ENCODE assay signal across 8 cellular contexts in genomic region chr16:30903002-30903401, GRCh38. TPM values are rescaled to one million over a fixed set of nuclear protein-coding genes. Genes with fewer than 3 reads are reported as not detected.
DNase-seq lines count a peak whose midpoint lies in the region; FAIRE-seq and TF ChIP-seq lines count a peak whose summit lies in the region.

No MANE protein-coding gene starts in this region.

- H3K23ac ChIP-seq in mesendoderm (ENCODE audit: low read length): no peak overlapping the region

- peak overlapping the region; percentile 12 for H2BK5ac ChIP-seq in mesendoderm (ENCODE audit: low read length)

- intact Hi-C loops in activated naive CD4-positive, alpha-beta T cell treated with anti-CD3 and anti-CD28 coated beads for 36 hours (cut with micrococcal nuclease): loop anchor here (2.0 kb wide), 1 partner anchor 28 kb away; no protein-coding TSS in a partner anchor

- no peak overlapping the region for H4K8ac ChIP-seq in mesendoderm (ENCODE audit: low read depth, low read length)

- no peaks in the 10 kb centered on the region for H3K27me3 Mint-ChIP-seq in activated naive CD4-positive, alpha-beta T cell treated with anti-CD3 and anti-CD28 coated beads for 36 hours (ENCODE audit: low read depth)
- no peaks in the 10 kb centered on the region for H3K27me3 Mint-ChIP-seq in activated naive CD8-positive, alpha-beta T cell
- no peaks in the 10 kb centered on the region for H3K27me3 Mint-ChIP-seq in type B pancreatic cell

- TF ChIP-seq CTCF in type B pancreatic cell (conservative IDR thresholded peaks at IDR 0.05): no peak

- H2BK15ac ChIP-seq in mesendoderm (replicated peaks; ENCODE audit: low read depth): no peak overlapping the region

- peak; percentile 37 for DNase-seq in activated naive CD4-positive, alpha-beta T cell treated with anti-CD3 and anti-CD28 coated beads for 36 hours
- DNase-seq in activated naive CD4-positive, alpha-beta T cell (lab: John Stamatoyannopoulos, UW): no peak
- peak; percentile 56 for DNase-seq in mesendoderm
- no peak for DNase-seq in type B pancreatic cell (ENCODE audit: extremely low spot score, unreplicated experiment)
- DNase-seq in urothelium cell line (ENCODE audit: low spot score): no peak
- DNase-seq in DMS 273 treated with DMSO at 0.1 percent for 48 hours (lab: John Stamatoyannopoulos, UW): no peak
- DNase-seq in GDM1 (lab: John Stamatoyannopoulos, UW): no peak

- H3K4ac ChIP-seq in mesendoderm (ENCODE audit: low read depth, low read length): peak overlapping the region; percentile 37

- H3K9ac ChIP-seq in mesendoderm (ENCODE audit: low read length): peak overlapping the region; percentile 37

- no peak overlapping the region for H2BK120ac ChIP-seq in mesendoderm (ENCODE audit: low read depth, low read length)

- no peak for FAIRE-seq in urothelium cell line (lab: Jason Lieb, UNC)

- H3K4me3 ChIP-seq in mesendoderm (ENCODE audit: low read length): no peak overlapping the region

- H3K56ac ChIP-seq in mesendoderm (ENCODE audit: low read length): peak overlapping the region; percentile 77

- CTCF ChIA-PET in activated naive CD4-positive, alpha-beta T cell treated with anti-CD3 and anti-CD28 coated beads for 36 hours (lab: Charles Lee): interaction anchor here (0.8 to 5.1 kb wide), 8 partner anchors 11 to 97 kb away, joined by 3 to 94 read pairs (median 13); partner anchors contain the start of gene BCL7C

- peaks cover 1% of the 10 kb centered on the region for H3K36me3 Mint-ChIP-seq in activated naive CD4-positive, alpha-beta T cell treated with anti-CD3 and anti-CD28 coated beads for 36 hours (ENCODE audit: low read depth)
- peaks cover 3% of the 10 kb centered on the region for H3K36me3 Mint-ChIP-seq in activated naive CD8-positive, alpha-beta T cell
- no peaks in the 10 kb centered on the region for H3K36me3 Mint-ChIP-seq in type B pancreatic cell

- H3K27me3 ChIP-seq in mesendoderm (ENCODE audit: insufficient read depth, low read length, poor library complexity): no peaks in the 10 kb centered on the region

- peaks cover 2% of the 10 kb centered on the region for H3K9me3 Mint-ChIP-seq in activated naive CD4-positive, alpha-beta T cell treated with anti-CD3 and anti-CD28 coated beads for 36 hours
- H3K9me3 Mint-ChIP-seq in activated naive CD8-positive, alpha-beta T cell (ENCODE audit: low read depth): peaks cover 4% of the 10 kb centered on the region
- no peaks in the 10 kb centered on the region for H3K9me3 Mint-ChIP-seq in type B pancreatic cell

- peak overlapping the region; percentile 98 for H3K27ac Mint-ChIP-seq in activated naive CD4-positive, alpha-beta T cell treated with anti-CD3 and anti-CD28 coated beads for 36 hours
- H3K27ac Mint-ChIP-seq in activated naive CD8-positive, alpha-beta T cell: peak overlapping the region; percentile 98
- peak overlapping the region; percentile 55 for H3K27ac Mint-ChIP-seq in type B pancreatic cell

- no peaks in the 10 kb centered on the region for H3K79me2 ChIP-seq in mesendoderm (ENCODE audit: control insufficient read depth, insufficient read depth, low read length)

- H3K18ac ChIP-seq in mesendoderm (ENCODE audit: low read length): peak overlapping the region; percentile 54

- H3K4me3 Mint-ChIP-seq in activated naive CD4-positive, alpha-beta T cell treated with anti-CD3 and anti-CD28 coated beads for 36 hours: peak overlapping the region; percentile 98
- H3K4me3 Mint-ChIP-seq in activated naive CD8-positive, alpha-beta T cell: peak overlapping the region; percentile 94
- peak overlapping the region; percentile 90 for H3K4me3 Mint-ChIP-seq in type B pancreatic cell

- peak overlapping the region; percentile 84 for H2AK5ac ChIP-seq in mesendoderm (ENCODE audit: low read length)

- no peak overlapping the region for H3K4me2 ChIP-seq in mesendoderm (ENCODE audit: low read length)

- H3K4me1 Mint-ChIP-seq in activated naive CD4-positive, alpha-beta T cell treated with anti-CD3 and anti-CD28 coated beads for 36 hours (ENCODE audit: low read depth): peaks cover 35% of the 10 kb centered on the region
- H3K4me1 Mint-ChIP-seq in activated naive CD8-positive, alpha-beta T cell (ENCODE audit: low read depth): peaks cover 32% of the 10 kb centered on the region
- peaks cover 9% of the 10 kb centered on the region for H3K4me1 Mint-ChIP-seq in type B pancreatic cell (ENCODE audit: unreplicated experiment)

- H3K79me1 ChIP-seq in mesendoderm (ENCODE audit: low read length): no peaks in the 10 kb centered on the region

- WGBS in mesendoderm (ENCODE audit: extremely low coverage, insufficient coverage, low lambda C conversion rate): no CpG with 5 or more reads among the region's 4 CpGs

- peak overlapping the region; percentile 89 for H3K27ac ChIP-seq in mesendoderm (ENCODE audit: low read depth, low read length)

- peaks cover 4% of the 10 kb centered on the region for H3K4me1 ChIP-seq in mesendoderm (ENCODE audit: control insufficient read depth, low read depth, low read length)

- H4K5ac ChIP-seq in mesendoderm (ENCODE audit: low read length): no peak overlapping the region

- H3K36me3 ChIP-seq in mesendoderm (ENCODE audit: control insufficient read depth, insufficient read depth, low read length): no peaks in the 10 kb centered on the region

RNA-seq across cellular contexts. Expression of gene CTF1, which starts 6.6 kb away (rescaled TPM):
- under 1 TPM; 0.21 to 0.27 TPM for total RNA-seq in activated naive CD4-positive, alpha-beta T cell treated with anti-CD3 and anti-CD28 coated beads for 36 hours
- polyA plus RNA-seq in mesendoderm (2013, experiment 1 of 2): 1.7 TPM
- 1.6 TPM for polyA plus RNA-seq in mesendoderm (2013, experiment 2 of 2)
- 2.5 and 3.1 TPM in 2 replicates for total RNA-seq in type B pancreatic cell (ENCODE audit: low replicate concordance)

RNA-seq across cellular contexts. Expression of gene BCL7C, which starts 9.1 kb away (rescaled TPM):
- total RNA-seq in activated naive CD4-positive, alpha-beta T cell treated with anti-CD3 and anti-CD28 coated beads for 36 hours: 10 to 100 TPM; 18.1 to 18.6 TPM
- polyA plus RNA-seq in mesendoderm (2013, experiment 1 of 2): 24.5 TPM
- polyA plus RNA-seq in mesendoderm (2013, experiment 2 of 2): 23.1 TPM
- total RNA-seq in type B pancreatic cell (ENCODE audit: low replicate concordance): 26.3 and 35.0 TPM in 2 replicates

RNA-seq across cellular contexts. Expression of gene FBXL19, which starts 20.4 kb away (rescaled TPM):
- 10 to 100 TPM; 13.6 to 15.2 TPM for total RNA-seq in activated naive CD4-positive, alpha-beta T cell treated with anti-CD3 and anti-CD28 coated beads for 36 hours
- polyA plus RNA-seq in mesendoderm (2013, experiment 1 of 2): 46.9 TPM
- 47.5 TPM for polyA plus RNA-seq in mesendoderm (2013, experiment 2 of 2)
- 29.0 and 46.4 TPM in 2 replicates for total RNA-seq in type B pancreatic cell (ENCODE audit: low replicate concordance)

RNA-seq across cellular contexts. Expression of gene ORAI3, which starts 45.9 kb away (rescaled TPM):
- 1 to 10 TPM; 4.2 to 4.7 TPM for total RNA-seq in activated naive CD4-positive, alpha-beta T cell treated with anti-CD3 and anti-CD28 coated beads for 36 hours
- 3.6 TPM for polyA plus RNA-seq in mesendoderm (2013, experiment 1 of 2)
- 3.5 TPM for polyA plus RNA-seq in mesendoderm (2013, experiment 2 of 2)
- total RNA-seq in type B pancreatic cell (ENCODE audit: low replicate concordance): 18.7 and 19.4 TPM in 2 replicates

RNA-seq across cellular contexts. Expression of gene SETD1A, which starts 54.6 kb away (rescaled TPM):
- 10 to 100 TPM; 14.3 to 14.6 TPM for total RNA-seq in activated naive CD4-positive, alpha-beta T cell treated with anti-CD3 and anti-CD28 coated beads for 36 hours
- 27.7 TPM for polyA plus RNA-seq in mesendoderm (2013, experiment 1 of 2)
- polyA plus RNA-seq in mesendoderm (2013, experiment 2 of 2): 25.3 TPM
- 19.3 and 25.0 TPM in 2 replicates for total RNA-seq in type B pancreatic cell (ENCODE audit: low replicate concordance)

Comparison
In these comparisons a context has a peak if more than half of its experiments do, and no peak if none do; other contexts are left out.
1. DNase-seq: peak in activated naive CD4-positive, alpha-beta T cell treated with anti-CD3 and anti-CD28 coated beads for 36 hours (single experiment) and mesendoderm (single experiment); none in activated naive CD4-positive, alpha-beta T cell (0 of 4), type B pancreatic cell (single experiment), urothelium cell line (single experiment), DMS 273 treated with DMSO at 0.1 percent for 48 hours (single experiment) and GDM1 (single experiment).
2. Peak in every context shown above with its lines, with median percentiles within 50 percentile points of each other: H3K27ac Mint-ChIP-seq and H3K4me3 Mint-ChIP-seq.